Comparison of ENCODE assay signal across 8 cellular contexts in the genomic region with DNA sequence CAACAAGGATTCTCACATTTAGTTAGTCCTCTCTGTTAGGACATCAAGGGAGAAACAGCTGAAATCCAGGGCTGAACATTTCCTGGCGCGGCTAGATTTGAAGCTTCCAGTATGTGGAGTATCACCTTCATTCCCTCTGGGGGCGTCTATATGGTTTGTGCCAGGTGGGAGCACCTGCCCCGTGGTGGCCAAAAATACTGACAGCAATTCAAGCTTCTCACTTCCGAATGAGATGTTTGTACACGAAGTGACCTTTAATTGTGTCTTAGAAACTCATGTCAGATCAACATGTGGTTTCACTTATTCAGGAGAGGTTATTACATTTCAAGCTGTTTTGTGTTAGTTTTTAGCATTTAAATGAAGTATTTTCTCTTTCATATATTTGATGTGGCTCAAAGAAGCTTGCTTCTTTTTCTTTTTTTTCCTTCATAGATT.
DNase-seq lines count a peak whose midpoint lies in the region; ATAC-seq and TF ChIP-seq lines count a peak whose summit lies in the region.

No MANE protein-coding gene starts in this region.

- peak overlapping the region; percentile 36 to 48 (median 36) for H3K27ac ChIP-seq in right lobe of liver
- H3K27ac ChIP-seq in upper lobe of right lung, result peak overlapping the region; percentile 64
- H3K27ac ChIP-seq in RWPE1, result no peak overlapping the region

- H3K27me3 Mint-ChIP-seq in activated T-cell treated with anti-CD3 and anti-CD28 coated beads, Interleukin-2, amount 50 U/mL, for 72 hours (ENCODE audit: low read depth), result no peaks in the 10 kb centered on the region

- H3K4me3 Mint-ChIP-seq in activated T-cell treated with anti-CD3 and anti-CD28 coated beads, Interleukin-2, amount 50 U/mL, for 72 hours, result peak overlapping the region; percentile 87 to 94

- WGBS in right lobe of liver (ENCODE audit: insufficient coverage, low coverage, low lambda C conversion rate, missing lambda C conversion rate), result 56% methylated on average over 6 of the region's 6 CpGs

- H3K4me3 ChIP-seq in right lobe of liver (no peak overlapping the region), upper lobe of right lung (no peak overlapping the region)

- H3K27me3 ChIP-seq in right lobe of liver (no peaks in the 10 kb centered on the region), upper lobe of right lung (no peaks in the 10 kb centered on the region)

- peak; percentile 16 to 35 for ATAC-seq in activated T-cell treated with anti-CD3 and anti-CD28 coated beads, Interleukin-2, amount 50 U/mL, for 72 hours (replicated peaks in 1 of 2)
- ATAC-seq in right lobe of liver (no peak), upper lobe of right lung (no peak), GM21723 (IDR thresholded peaks at IDR 0.05; ENCODE audit: unreplicated experiment) (no peak)

- H3K4me1 ChIP-seq in right lobe of liver (peaks cover 0 to 38% (median 12%) of the 10 kb centered on the region in 4 donors), upper lobe of right lung (peaks cover 28% of the 10 kb centered on the region)

- H3K9me3 Mint-ChIP-seq in activated T-cell treated with anti-CD3 and anti-CD28 coated beads, Interleukin-2, amount 50 U/mL, for 72 hours, result no peaks in the 10 kb centered on the region

- H3K36me3 ChIP-seq in right lobe of liver (no peaks in the 10 kb centered on the region), upper lobe of right lung (no peaks in the 10 kb centered on the region)

- no peak for TF ChIP-seq POLR2A in right lobe of liver (IDR thresholded peaks at IDR 0.05)

- H3K36me3 Mint-ChIP-seq in activated T-cell treated with anti-CD3 and anti-CD28 coated beads, Interleukin-2, amount 50 U/mL, for 72 hours (ENCODE audit: insufficient read depth in 2 of 2), result no peaks in the 10 kb centered on the region

- peak; percentile 26 for DNase-seq in activated T-cell treated with anti-CD3 and anti-CD28 coated beads, Interleukin-2, amount 50 U/mL, for 1 hour
- no peak for DNase-seq in activated T-cell treated with anti-CD3 and anti-CD28 coated beads for 4 hours
- DNase-seq in activated T-cell treated with anti-CD3 and anti-CD28 coated beads, Interleukin-2, amount 50 U/mL, for 72 hours, result peak in 1 of 2 donors; percentile 23
- DNase-seq in right lobe of liver, result no peak
- no peak for DNase-seq in upper lobe of right lung
- no peak for DNase-seq in stimulated activated CD4-positive, alpha-beta T cell treated with anti-CD3 and anti-CD28 coated beads, Interleukin-2, amount 100 ng/mL, for 48 hours
- DNase-seq in RWPE1 (ENCODE audit: low spot score), result no peak

- POLR2A ChIA-PET in RWPE1 (lab: Yijun Ruan, JAX; ENCODE audit: low non-redundant PET), result no interaction called here

- peak overlapping the region; percentile 96 for H3K27ac Mint-ChIP-seq in activated T-cell treated with anti-CD3 and anti-CD28 coated beads, Interleukin-2, amount 50 U/mL, for 72 hours

- CTCF ChIA-PET in RWPE1 (lab: Yijun Ruan, JAX), result interaction anchor here (0.7 to 1.0 kb wide), 3 partner anchors 8 to 279 kb away, joined by 4 to 5 read pairs (median 5); no protein-coding TSS in a partner anchor

- H3K9me3 ChIP-seq in right lobe of liver, result no peaks in the 10 kb centered on the region
- H3K9me3 ChIP-seq in upper lobe of right lung, result no peaks in the 10 kb centered on the region

- TF ChIP-seq CTCF in right lobe of liver (IDR thresholded peaks at IDR 0.05) (no peak), upper lobe of right lung (IDR thresholded peaks at IDR 0.05) (no peak), RWPE1 (conservative IDR thresholded peaks at IDR 0.05; ENCODE audit: low read depth) (no peak)

- intact Hi-C loops in right lobe of liver (cut with DNase I) (no loop called here), upper lobe of right lung (cut with DNase I) (no loop called here)

- H3K4me1 Mint-ChIP-seq in activated T-cell treated with anti-CD3 and anti-CD28 coated beads, Interleukin-2, amount 50 U/mL, for 72 hours (ENCODE audit: low read depth), result peaks cover 68% of the 10 kb centered on the region

Comparison
In these comparisons a context has a peak if more than half of its experiments do, and no peak if none do; other contexts are left out.
1. ATAC-seq: peak in activated T-cell treated with anti-CD3 and anti-CD28 coated beads, Interleukin-2, amount 50 U/mL, for 72 hours (2 of 2); none in right lobe of liver (0 of 4), upper lobe of right lung (single experiment) and GM21723 (single experiment).